Comparison of ENCODE assay signal across 8 cellular contexts in genomic region chr22:27801616-27802388, GRCh38. TPM values are rescaled to one million over a fixed set of nuclear protein-coding genes. Genes with fewer than 3 reads are reported as not detected.
DNase-seq lines count a peak whose midpoint lies in the region; ATAC-seq and TF ChIP-seq lines count a peak whose summit lies in the region.

Gene MN1 (minus strand): TSS chr22:27801756. CDS start chr22:27800543, 1,213 bp downstream.

- H3K4me1 Mint-ChIP-seq in Calu3 (ENCODE audit: low read depth, unreplicated experiment) = peaks cover 18% of the 10 kb centered on the region
- H3K4me1 Mint-ChIP-seq in natural killer cell = peaks cover 13 to 19% of the 10 kb centered on the region in 2 donors

- H3K27me3 ChIP-seq in stomach smooth muscle (ENCODE audit: control insufficient read depth in 1 of 2, insufficient read depth in 2 of 2, low read length in 2 of 2) = no peaks in the 10 kb centered on the region

- DNase-seq in Calu3 (peak; percentile 54), NCI-H446 treated with DMSO at 0.1 percent for 48 hours (lab: John Stamatoyannopoulos, UW) (peak; percentile 5), foreskin fibroblast (peak in 1 of 2 donors; percentile 67), natural killer cell (peak; percentile 26)
- DNase-seq in activated effector memory CD4-positive, alpha-beta T cell treated with anti-CD3 and anti-CD28 coated beads, Interleukin-2, amount 50 U/mL, for 16 hours = peak; percentile 83

- H3K9ac ChIP-seq in stomach smooth muscle (ENCODE audit: low read length in 2 of 2) = peak within 1 kb of the TSS; percentile 62 to 76

- H3K27ac Mint-ChIP-seq in Calu3 (ENCODE audit: unreplicated experiment) (peak within 1 kb of the TSS; percentile 52), natural killer cell (no peak within 1 kb of the TSS)

- no peaks in the 10 kb centered on the region for H3K9me3 ChIP-seq in stomach smooth muscle (ENCODE audit: control insufficient read depth in 2 of 2, low read length in 2 of 2)

- H3K4me1 ChIP-seq in stomach smooth muscle (ENCODE audit: control insufficient read depth, insufficient read depth, low read length) = peaks cover 52% of the 10 kb centered on the region

- H3K9me3 Mint-ChIP-seq in Calu3 (ENCODE audit: low read depth, unreplicated experiment) = no peaks in the 10 kb centered on the region
- H3K9me3 Mint-ChIP-seq in natural killer cell = no peaks in the 10 kb centered on the region

- peak; percentile 31 to 70 (median 70) for ATAC-seq in natural killer cell
- ATAC-seq in GM19035 (IDR thresholded peaks at IDR 0.05; ENCODE audit: unreplicated experiment) = no peak
- no peak for ATAC-seq in GM21526 (IDR thresholded peaks at IDR 0.05; ENCODE audit: low FRiP score, unreplicated experiment)

- TF ChIP-seq CTCF in Calu3 (IDR thresholded peaks at IDR 0.05; ENCODE audit: unreplicated experiment) = no peak
- TF ChIP-seq CTCF in foreskin fibroblast (IDR thresholded peaks at IDR 0.05; ENCODE audit: low read depth, low read length) = no peak
- TF ChIP-seq CTCF in natural killer cell (IDR thresholded peaks at IDR 0.05) = no peak

- intact Hi-C loops in Calu3 (cut with micrococcal nuclease; ENCODE audit: unreplicated experiment) = loop anchor here (2.0 to 10.0 kb wide), 3 partner anchors 177 to 1045 kb away; no protein-coding TSS in a partner anchor
- intact Hi-C loops in natural killer cell (cut with micrococcal nuclease) = loop anchor here (10.0 kb wide), 1 partner anchor 1047 kb away; no protein-coding TSS in a partner anchor

- H3K36me3 Mint-ChIP-seq in Calu3 (ENCODE audit: insufficient read depth, unreplicated experiment) = peaks cover 26% of the 10 kb centered on the region
- no peaks in the 10 kb centered on the region for H3K36me3 Mint-ChIP-seq in natural killer cell

- H3K27me3 Mint-ChIP-seq in Calu3 (ENCODE audit: unreplicated experiment) = peaks cover 12% of the 10 kb centered on the region
- H3K27me3 Mint-ChIP-seq in natural killer cell (ENCODE audit: low read depth in 2 of 2) = peaks cover 16 to 31% of the 10 kb centered on the region in 2 donors

- no peaks in the 10 kb centered on the region for H3K36me3 ChIP-seq in stomach smooth muscle (ENCODE audit: control insufficient read depth in 2 of 2, insufficient read depth in 2 of 2, low read length in 2 of 2)

- H3K4me3 Mint-ChIP-seq in Calu3 (ENCODE audit: low read depth, unreplicated experiment) (peak within 1 kb of the TSS; percentile 82), natural killer cell (peak within 1 kb of the TSS; percentile 83)

- BruUV-seq in Calu3 (replicated peaks; lab: Mats Ljungman, UMichigan) = no TSS peak

- H3K4me3 ChIP-seq in foreskin fibroblast (ENCODE audit: low read depth in 1 of 2, low read length in 2 of 2) (peak within 1 kb of the TSS; percentile 70 to 72), stomach smooth muscle (ENCODE audit: low read length in 2 of 2) (peak within 1 kb of the TSS; percentile 66 to 86)

- CTCF ChIA-PET in Calu3 (lab: Charles Lee) = interaction anchor here (0.6 to 1.4 kb wide), 3 partner anchors 79 to 940 kb away, joined by 3 to 6 read pairs (median 3); no protein-coding TSS in a partner anchor

- H3K27ac ChIP-seq in stomach smooth muscle (ENCODE audit: low read length) = peak within 1 kb of the TSS; percentile 64

RNA-seq across cellular contexts. Expression of gene MN1, which starts in this region (rescaled TPM):
- total RNA-seq in Calu3 (2022) (1.7 and 2.3 TPM in 2 replicates), natural killer cell (under 1 TPM; 0.39 to 0.83 (median 0.82) TPM)

Comparison
In these comparisons a context has a peak if more than half of its experiments do, and no peak if none do; other contexts are left out.
1. Peak in DNase-seq and ATAC-seq in natural killer cell; RNA of the gene not detected or under 1 TPM.